9 cellular contexts compared by ENCODE assay signal in genomic region chr22:36366291-36366708, GRCh38. TPM values are rescaled to one million over a fixed set of nuclear protein-coding genes. Genes with fewer than 3 reads are reported as not detected.
A peak's percentile ranks its signal among the peaks of the same experiment; 100 is the strongest.
DNase-seq lines count a peak whose midpoint lies in the region; ATAC-seq and TF ChIP-seq lines count a peak whose summit lies in the region.
"Had no signal": no experiment of that assay in that cellular context is flagged by ENCODE, and none has a peak within 500 bp of the region (broad histone marks: within the 10 kb centered on the region; RNA-seq: fewer than 3 reads in every experiment).

No MANE protein-coding gene starts in this region.

- peaks cover 8 to 41% of the 10 kb centered on the region in 2 experiments for H3K36me3 ChIP-seq in mesenchymal stem cell (ENCODE audit: control insufficient read depth in 1 of 2, insufficient read depth in 2 of 2, low read depth in 1 of 2, low read length in 2 of 2)

- H4K91ac ChIP-seq in mesenchymal stem cell (ENCODE audit: low read length), result peak overlapping the region; percentile 72

- no peaks in the 10 kb centered on the region for H3K9me3 Mint-ChIP-seq in activated naive CD4-positive, alpha-beta T cell treated with anti-CD3 and anti-CD28 coated beads for 36 hours
- H3K9me3 Mint-ChIP-seq in central memory CD8-positive, alpha-beta T cell, result no peaks in the 10 kb centered on the region
- H3K9me3 Mint-ChIP-seq in type B pancreatic cell, result no peaks in the 10 kb centered on the region

- peaks cover 26% of the 10 kb centered on the region for H3K36me3 Mint-ChIP-seq in activated naive CD4-positive, alpha-beta T cell treated with anti-CD3 and anti-CD28 coated beads for 36 hours (ENCODE audit: low read depth)
- peaks cover 43% of the 10 kb centered on the region for H3K36me3 Mint-ChIP-seq in central memory CD8-positive, alpha-beta T cell (ENCODE audit: insufficient read depth)
- peaks cover 4% of the 10 kb centered on the region for H3K36me3 Mint-ChIP-seq in type B pancreatic cell

- no peak for ATAC-seq in central memory CD8-positive, alpha-beta T cell (replicated peaks; ENCODE audit: extremely low read depth, poor library complexity, severe bottlenecking)
- ATAC-seq in GM19455 (IDR thresholded peaks at IDR 0.05; ENCODE audit: unreplicated experiment) (no peak), GM21825 (IDR thresholded peaks at IDR 0.05; ENCODE audit: unreplicated experiment) (no peak)

- H2BK12ac ChIP-seq in mesenchymal stem cell (ENCODE audit: low read length in 2 of 2), result no peak overlapping the region

- peak overlapping the region in 1 of 2 experiments; percentile 3 for H3K4ac ChIP-seq in mesenchymal stem cell (ENCODE audit: low read depth in 1 of 2, low read length in 2 of 2)

- H2BK5ac ChIP-seq in mesenchymal stem cell (ENCODE audit: low read depth, low read length, poor library complexity, severe bottlenecking), result no peak overlapping the region

- peaks cover 99% of the 10 kb centered on the region for H3K4me1 Mint-ChIP-seq in activated naive CD4-positive, alpha-beta T cell treated with anti-CD3 and anti-CD28 coated beads for 36 hours (ENCODE audit: low read depth)
- peaks cover 96% of the 10 kb centered on the region for H3K4me1 Mint-ChIP-seq in central memory CD8-positive, alpha-beta T cell
- peaks cover 81% of the 10 kb centered on the region for H3K4me1 Mint-ChIP-seq in type B pancreatic cell (ENCODE audit: unreplicated experiment)

- H2BK120ac ChIP-seq in mesenchymal stem cell (ENCODE audit: low read depth, low read length), result no peak overlapping the region

- H3K4me3 Mint-ChIP-seq in activated naive CD4-positive, alpha-beta T cell treated with anti-CD3 and anti-CD28 coated beads for 36 hours, result peak overlapping the region; percentile 55
- H3K4me3 Mint-ChIP-seq in central memory CD8-positive, alpha-beta T cell, result peak overlapping the region; percentile 89
- H3K4me3 Mint-ChIP-seq in type B pancreatic cell, result peak overlapping the region; percentile 58

- no peak overlapping the region for H3K4me2 ChIP-seq in mesenchymal stem cell (ENCODE audit: low read length, poor library complexity, severe bottlenecking)

- no peak overlapping the region for H2BK15ac ChIP-seq in mesenchymal stem cell (ENCODE audit: low read depth, poor library complexity, severe bottlenecking)

- intact Hi-C loops in activated naive CD4-positive, alpha-beta T cell treated with anti-CD3 and anti-CD28 coated beads for 36 hours (cut with micrococcal nuclease), result loop anchor here (5.0 to 10.0 kb wide), 2 partner anchors 129 to 869 kb away; partner anchors contain the start of gene APOL2

- peak overlapping the region; percentile 96 for H3K27ac Mint-ChIP-seq in activated naive CD4-positive, alpha-beta T cell treated with anti-CD3 and anti-CD28 coated beads for 36 hours
- H3K27ac Mint-ChIP-seq in central memory CD8-positive, alpha-beta T cell (ENCODE audit: low read depth), result peak overlapping the region; percentile 97
- peak overlapping the region; percentile 79 for H3K27ac Mint-ChIP-seq in type B pancreatic cell

- H3K27me3 Mint-ChIP-seq in activated naive CD4-positive, alpha-beta T cell treated with anti-CD3 and anti-CD28 coated beads for 36 hours (ENCODE audit: low read depth), result no peaks in the 10 kb centered on the region
- H3K27me3 Mint-ChIP-seq in central memory CD8-positive, alpha-beta T cell, result no peaks in the 10 kb centered on the region
- no peaks in the 10 kb centered on the region for H3K27me3 Mint-ChIP-seq in type B pancreatic cell

- 56% methylated on average over 10 of the region's 10 CpGs for WGBS in mesenchymal stem cell

- no peak overlapping the region for H2AFZ ChIP-seq in mesenchymal stem cell (ENCODE audit: low read depth, low read length)

- no peaks in the 10 kb centered on the region for H3K27me3 ChIP-seq in mesenchymal stem cell (ENCODE audit: control insufficient read depth in 1 of 2, insufficient read depth in 1 of 2, low read length in 2 of 2)

- H3K9me3 ChIP-seq in mesenchymal stem cell (ENCODE audit: control insufficient read depth, low read length), result no peaks in the 10 kb centered on the region

- H3K4me3 ChIP-seq in mesenchymal stem cell (ENCODE audit: insufficient read depth in 1 of 2, low read depth in 1 of 2, low read length in 2 of 2), result no peak overlapping the region

- H3K23ac ChIP-seq in mesenchymal stem cell (ENCODE audit: low read length in 2 of 2), result no peak overlapping the region

- H2AK5ac ChIP-seq in mesenchymal stem cell (ENCODE audit: low read length, severe bottlenecking), result peak overlapping the region; percentile 46

- H3K14ac ChIP-seq in mesenchymal stem cell (ENCODE audit: low read length in 2 of 2), result no peak overlapping the region

- no peak overlapping the region for H3K9ac ChIP-seq in mesenchymal stem cell (ENCODE audit: low read length)

- peaks cover 77% of the 10 kb centered on the region for H3K4me1 ChIP-seq in mesenchymal stem cell (ENCODE audit: control insufficient read depth, insufficient read depth, low read depth, low read length)

- TF ChIP-seq CTCF in type B pancreatic cell (conservative IDR thresholded peaks at IDR 0.05), result no peak

- peak; percentile 52 for DNase-seq in activated naive CD4-positive, alpha-beta T cell treated with anti-CD3 and anti-CD28 coated beads for 36 hours
- no peak for DNase-seq in activated naive CD4-positive, alpha-beta T cell treated with anti-CD3 and anti-CD28 coated beads, Interleukin-2, amount 50 U/mL, for 16 hours
- DNase-seq in central memory CD8-positive, alpha-beta T cell (ENCODE audit: low spot score in 2 of 2), result no peak
- DNase-seq in mesenchymal stem cell (peak; percentile 74), type B pancreatic cell (ENCODE audit: extremely low spot score, unreplicated experiment) (no peak), SW 1271 (lab: John Stamatoyannopoulos, UW) (no peak)
- DNase-seq: NCI-H2081 treated with DMSO at 0.1 percent for 48 hours had no signal

- H4K8ac ChIP-seq in mesenchymal stem cell (ENCODE audit: low read length), result peak overlapping the region; percentile 8

- H3K27ac ChIP-seq in mesenchymal stem cell (ENCODE audit: low read length, poor library complexity, severe bottlenecking), result peak overlapping the region; percentile 90

- CTCF ChIA-PET in activated naive CD4-positive, alpha-beta T cell treated with anti-CD3 and anti-CD28 coated beads for 36 hours (lab: Charles Lee), result interaction anchor here (1.3 to 3.4 kb wide), 2 partner anchors 10 to 32 kb away, joined by 3 to 21 read pairs; no protein-coding TSS in a partner anchor

- H3K18ac ChIP-seq in mesenchymal stem cell (ENCODE audit: low read depth in 1 of 2, low read length in 2 of 2), result peak overlapping the region in 1 of 2 experiments; percentile 67

- H3K79me1 ChIP-seq in mesenchymal stem cell (replicated peaks; ENCODE audit: low read length, poor library complexity, severe bottlenecking), result no peaks in the 10 kb centered on the region

RNA-seq across cellular contexts. Expression of gene MYH9, which starts 21.5 kb away (rescaled TPM):
- 100 to 1,000 TPM; 574 to 625 TPM for total RNA-seq in activated naive CD4-positive, alpha-beta T cell treated with anti-CD3 and anti-CD28 coated beads for 36 hours
- polyA plus RNA-seq in mesenchymal stem cell (2013, experiment 1 of 2), result 369 TPM
- polyA plus RNA-seq in mesenchymal stem cell (2013, experiment 2 of 2), result 336 TPM
- total RNA-seq in type B pancreatic cell (ENCODE audit: low replicate concordance), result 277 and 364 TPM in 2 replicates

Comparison
In these comparisons a context has a peak if more than half of its experiments do, and no peak if none do; other contexts are left out.
1. DNase-seq: peak in activated naive CD4-positive, alpha-beta T cell treated with anti-CD3 and anti-CD28 coated beads for 36 hours (single experiment) and mesenchymal stem cell (single experiment); none in activated naive CD4-positive, alpha-beta T cell treated with anti-CD3 and anti-CD28 coated beads, Interleukin-2, amount 50 U/mL, for 16 hours (single experiment), central memory CD8-positive, alpha-beta T cell (0 of 2), type B pancreatic cell (single experiment) and SW 1271 (0 of 2).
2. Peak in every context shown above with its lines, with median percentiles within 50 percentile points of each other: H3K27ac Mint-ChIP-seq and H3K4me3 Mint-ChIP-seq.